21 cellular contexts compared by ENCODE assay signal in the genomic region with DNA sequence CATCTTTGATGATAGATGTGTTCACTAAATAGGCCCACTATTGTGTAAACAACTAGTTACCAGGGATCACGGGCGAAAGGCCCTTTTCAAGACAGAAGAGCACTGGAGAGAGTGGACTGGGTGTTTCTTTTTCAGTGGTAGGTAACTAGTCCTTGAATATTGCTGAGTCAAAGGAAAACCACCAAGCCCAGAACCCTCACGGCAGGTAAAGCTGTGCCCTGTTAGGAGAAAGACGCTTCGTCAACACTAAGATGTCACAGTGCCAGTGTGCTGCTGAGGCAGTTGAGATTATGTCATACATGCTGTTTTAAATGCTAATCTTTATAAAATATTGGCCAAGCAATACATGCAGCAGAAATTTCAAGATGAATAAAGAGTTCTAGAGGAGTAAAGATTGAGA.
"Had no signal": no experiment of that assay in that cellular context is flagged by ENCODE, and none has a peak within 500 bp of the region (broad histone marks: within the 10 kb centered on the region; RNA-seq: fewer than 3 reads in every experiment).

No MANE protein-coding gene starts in this region.

- H3K9me3 Mint-ChIP-seq: activated naive CD4-positive, alpha-beta T cell treated with anti-CD3 and anti-CD28 coated beads for 36 hours; endodermal cell; type B pancreatic cell had no signal

- DNase-seq: activated CD4-positive, alpha-beta T cell treated with anti-CD3 and anti-CD28 coated beads, Interleukin-2, amount 50 U/mL, for 1 hour; activated CD4-positive, CD25-positive, alpha-beta regulatory T cell; activated CD8-positive, alpha-beta memory T cell treated with anti-CD3 and anti-CD28 coated beads, Interleukin-2, amount 50 U/mL, for 4 hours; activated naive CD4-positive, alpha-beta T cell treated with anti-CD3 and anti-CD28 coated beads for 36 hours; activated T-cell treated with anti-CD3 and anti-CD28 coated beads, Interleukin-2, amount 50 U/mL, for 4 hours; colonic mucosa; endodermal cell; foreskin fibroblast; left cardiac atrium; mesenchymal stem cell; naive thymus-derived CD4-positive, alpha-beta T cell; ovary; right lobe of liver; small intestine; stimulated activated CD4-positive, alpha-beta T cell treated with anti-CD3 and anti-CD28 coated beads, Interleukin-15, amount 100 ng/mL, for 24 hours; stimulated activated CD4-positive, alpha-beta T cell treated with anti-CD3 and anti-CD28 coated beads, Interleukin-2, amount 100 ng/mL, for 48 hours; stimulated activated naive CD8-positive, alpha-beta T cell treated with anti-CD3 and anti-CD28 coated beads, Interleukin-15, amount 100 ng/mL, for 72 hours had no signal

- H3K27me3 ChIP-seq: ascending aorta, colonic mucosa, ovary, right lobe of liver had no signal

- H3K4me1 ChIP-seq: ascending aorta, colonic mucosa, right lobe of liver had no signal

- H3K9me3 ChIP-seq: ascending aorta, colonic mucosa, ovary, right lobe of liver had no signal

- H3K36me3 Mint-ChIP-seq: type B pancreatic cell had no signal

- H3K27me3 Mint-ChIP-seq: central memory CD8-positive, alpha-beta T cell; naive thymus-derived CD4-positive, alpha-beta T cell; stimulated activated naive CD8-positive, alpha-beta T cell treated with anti-CD3 and anti-CD28 coated beads, Interleukin-15, amount 100 ng/mL, for 72 hours; type B pancreatic cell had no signal

- H3K36me3 ChIP-seq: ascending aorta, colonic mucosa, ovary, right lobe of liver had no signal

- H3K4me1 Mint-ChIP-seq: central memory CD8-positive, alpha-beta T cell; naive thymus-derived CD4-positive, alpha-beta T cell; stimulated activated naive CD8-positive, alpha-beta T cell treated with anti-CD3 and anti-CD28 coated beads, Interleukin-15, amount 100 ng/mL, for 72 hours had no signal

- H3K4me3 Mint-ChIP-seq: activated naive CD4-positive, alpha-beta T cell treated with anti-CD3 and anti-CD28 coated beads for 36 hours; activated T-cell treated with anti-CD3 and anti-CD28 coated beads, Interleukin-2, amount 50 U/mL, for 4 hours; central memory CD8-positive, alpha-beta T cell; endodermal cell; naive thymus-derived CD4-positive, alpha-beta T cell; stimulated activated naive CD8-positive, alpha-beta T cell treated with anti-CD3 and anti-CD28 coated beads, Interleukin-15, amount 100 ng/mL, for 72 hours; type B pancreatic cell had no signal

- H3K4me3 ChIP-seq: ascending aorta, colonic mucosa, ovary, right lobe of liver had no signal

- FAIRE-seq: small intestine had no signal

- H3K27ac Mint-ChIP-seq: activated naive CD4-positive, alpha-beta T cell treated with anti-CD3 and anti-CD28 coated beads for 36 hours; endodermal cell; naive thymus-derived CD4-positive, alpha-beta T cell; stimulated activated naive CD8-positive, alpha-beta T cell treated with anti-CD3 and anti-CD28 coated beads, Interleukin-15, amount 100 ng/mL, for 72 hours; type B pancreatic cell had no signal

- H3K27ac ChIP-seq: ascending aorta, colonic mucosa, epithelial cell of prostate, ovary, right lobe of liver had no signal

- ATAC-seq: activated T-cell treated with anti-CD3 and anti-CD28 coated beads, Interleukin-2, amount 50 U/mL, for 4 hours; left cardiac atrium; naive thymus-derived CD4-positive, alpha-beta T cell; stimulated activated naive CD8-positive, alpha-beta T cell treated with anti-CD3 and anti-CD28 coated beads, Interleukin-15, amount 100 ng/mL, for 72 hours had no signal
